8 cellular contexts compared by ENCODE assay signal in genomic region chr1:207644852-207645631, GRCh38. TPM values are rescaled to one million over a fixed set of nuclear protein-coding genes. Genes with fewer than 3 reads are reported as not detected.
A peak's percentile ranks its signal among the peaks of the same experiment; 100 is the strongest.
DNase-seq lines count a peak whose midpoint lies in the region; ATAC-seq and TF ChIP-seq lines count a peak whose summit lies in the region.
"Had no signal": no experiment of that assay in that cellular context is flagged by ENCODE, and none has a peak within 500 bp of the region (broad histone marks: within the 10 kb centered on the region; RNA-seq: fewer than 3 reads in every experiment).

TSS of gene CR1L (plus strand) at chr1:207645133. CDS start at chr1:207645234, 101 bp downstream.

- H3K27me3 Mint-ChIP-seq in activated naive CD4-positive, alpha-beta T cell treated with anti-CD3 and anti-CD28 coated beads, Interleukin-2, amount 50 U/mL, for 24 hours: peaks cover 18% of the 10 kb centered on the region

- WGBS in prostate gland: 4% methylated on average over 64 of the region's 65 CpGs
- 3 to 7% methylated on average over 24 to 44 of the region's 65 CpGs for WGBS in tibial nerve, 2 donors

- DNase-seq in SK-MEL-5 (ENCODE audit: low read depth, low spot score) (peak; percentile 31), Right ventricle myocardium inferior (ENCODE audit: missing footprints) (peak; percentile 90), prostate gland (ENCODE audit: low spot score) (peak; percentile 65), tibial nerve (ENCODE audit: low spot score in 2 of 2) (peak; percentile 71 to 72)

- H3K4me1 Mint-ChIP-seq in activated naive CD4-positive, alpha-beta T cell treated with anti-CD3 and anti-CD28 coated beads, Interleukin-2, amount 50 U/mL, for 24 hours: peaks cover 7% of the 10 kb centered on the region

- TF ChIP-seq CTCF in prostate gland (IDR thresholded peaks at IDR 0.05): no peak
- TF ChIP-seq CTCF in tibial nerve (IDR thresholded peaks at IDR 0.05): no peak

- peak within 1 kb of the TSS; percentile 75 for H3K4me3 Mint-ChIP-seq in activated naive CD4-positive, alpha-beta T cell treated with anti-CD3 and anti-CD28 coated beads, Interleukin-2, amount 50 U/mL, for 24 hours

- no peaks in the 10 kb centered on the region for H3K27me3 ChIP-seq in prostate gland (replicated peaks; ENCODE audit: insufficient read depth)
- peaks cover 0 to 12% of the 10 kb centered on the region in 2 donors for H3K27me3 ChIP-seq in tibial nerve

- H3K27ac ChIP-seq in prostate gland (no peak within 1 kb of the TSS), tibial nerve (no peak within 1 kb of the TSS)

- H3K4me3 ChIP-seq in prostate gland (peak within 1 kb of the TSS; percentile 40 to 45), tibial nerve (peak within 1 kb of the TSS; percentile 35 to 59 (median 56))

- H3K9me3 ChIP-seq in prostate gland (no peaks in the 10 kb centered on the region), tibial nerve (no peaks in the 10 kb centered on the region)

- no peaks in the 10 kb centered on the region for H3K9me3 Mint-ChIP-seq in activated naive CD4-positive, alpha-beta T cell treated with anti-CD3 and anti-CD28 coated beads, Interleukin-2, amount 50 U/mL, for 24 hours

- H3K36me3 Mint-ChIP-seq in activated naive CD4-positive, alpha-beta T cell treated with anti-CD3 and anti-CD28 coated beads, Interleukin-2, amount 50 U/mL, for 24 hours: no peaks in the 10 kb centered on the region

- ATAC-seq in GM18907 (IDR thresholded peaks at IDR 0.05; ENCODE audit: unreplicated experiment) (peak; percentile 92), HG03095 (IDR thresholded peaks at IDR 0.05; ENCODE audit: unreplicated experiment) (peak; percentile 89), Right ventricle myocardium inferior (peak; percentile 94)

- TF ChIP-seq POLR2A in prostate gland (IDR thresholded peaks at IDR 0.05) (no peak), tibial nerve (IDR thresholded peaks at IDR 0.05) (no peak)

- H3K36me3 ChIP-seq in prostate gland: no peaks in the 10 kb centered on the region
- H3K36me3 ChIP-seq in tibial nerve: no peaks in the 10 kb centered on the region

- no peak for TF ChIP-seq EP300 in tibial nerve (IDR thresholded peaks at IDR 0.05)

- in situ Hi-C loops in SK-MEL-5 (cut with HindIII; ENCODE audit: low pct_unique_long_range_greater_than_20kb, low sequenced_read_pairs): no loop called here

- intact Hi-C loops in Right ventricle myocardium inferior (cut with DNase I) (no loop called here), prostate gland (cut with DNase I) (loop anchor here (10.0 kb wide), 1 partner anchor 150 kb away; no protein-coding TSS in a partner anchor)

- no peak within 1 kb of the TSS for H3K27ac Mint-ChIP-seq in activated naive CD4-positive, alpha-beta T cell treated with anti-CD3 and anti-CD28 coated beads, Interleukin-2, amount 50 U/mL, for 24 hours

- H3K4me1 ChIP-seq in prostate gland (replicated peaks) (no peaks in the 10 kb centered on the region), tibial nerve (peaks cover 0 to 17% (median 5%) of the 10 kb centered on the region in 4 donors)

RNA-seq across cellular contexts. Expression of gene CR1L, which starts in this region (rescaled TPM):
- total RNA-seq in SK-MEL-5 (2014; rRNA removed; shearing (Covaris generic)): not detected in 2 replicates
- not detected in 2 replicates for polyA plus RNA-seq in SK-MEL-5 (2015; cell fraction: cytosol; rRNA removed)
- polyA plus RNA-seq in SK-MEL-5 (2015; cell fraction: nucleus; rRNA removed): not detected in 2 replicates
- total RNA-seq in Right ventricle myocardium inferior: not detected
- not detected for total RNA-seq in prostate gland
- 1 to 10 TPM in 1 of 4 donors, not detected in 3; 1.0 TPM for total RNA-seq in tibial nerve
- polyA plus RNA-seq: neural cell had no signal

Comparison
In these comparisons a context has a peak if more than half of its experiments do, and no peak if none do; other contexts are left out.
1. Peak in DNase-seq in SK-MEL-5; RNA of the gene not detected or under 1 TPM.
2. Peak in DNase-seq and ATAC-seq in Right ventricle myocardium inferior; RNA of the gene not detected or under 1 TPM.
3. Peak in DNase-seq and H3K4me3 ChIP-seq in prostate gland; RNA of the gene not detected or under 1 TPM.
4. DNase-seq: peak in every context shown above with its lines; median percentile 90 in Right ventricle myocardium inferior; 72 in tibial nerve; 65 in prostate gland; 31 in SK-MEL-5.